In the genomic region with DNA sequence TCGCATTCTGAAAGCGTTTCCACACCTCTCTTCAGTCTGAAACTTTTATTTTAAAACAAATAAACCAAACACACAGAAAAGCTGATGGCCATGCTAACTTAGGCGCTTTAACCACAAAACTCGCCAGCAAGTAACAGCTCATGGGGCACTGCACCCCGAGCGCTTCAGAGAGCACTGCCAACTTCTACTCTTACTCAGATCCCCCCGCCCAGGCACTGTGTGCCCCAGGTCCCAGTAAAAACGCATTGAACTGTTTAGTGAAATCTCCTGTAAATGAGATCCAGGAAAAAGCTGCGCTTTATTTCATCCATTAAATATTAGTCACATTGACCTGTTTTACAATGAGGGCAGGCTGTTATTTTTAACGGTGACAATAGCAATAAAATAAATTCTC, we compare ENCODE assay signal across 17 cellular contexts.
A peak's percentile ranks its signal among the peaks of the same experiment; 100 is the strongest.
DNase-seq lines count a peak whose midpoint lies in the region; ATAC-seq, FAIRE-seq and TF ChIP-seq lines count a peak whose summit lies in the region.
"Had no signal": no experiment of that assay in that cellular context is flagged by ENCODE, and none has a peak within 500 bp of the region (broad histone marks: within the 10 kb centered on the region; RNA-seq: fewer than 3 reads in every experiment).

No MANE protein-coding gene starts in this region.

- H3K36me3 Mint-ChIP-seq in progenitor cell of endocrine pancreas (ENCODE audit: insufficient read depth): peaks cover 21% of the 10 kb centered on the region

- peak overlapping the region; percentile 69 for H3K27ac Mint-ChIP-seq in progenitor cell of endocrine pancreas
- H3K27ac Mint-ChIP-seq: activated CD4-positive, alpha-beta T cell treated with anti-CD3 and anti-CD28 coated beads, Interleukin-2, amount 10 ng/mL, durations not matched to agents 24 days and 14 days had no signal

- POLR2A ChIA-PET in GM10248 (lab: Yijun Ruan, JAX): no interaction called here

- TF ChIP-seq CTCF in progenitor cell of endocrine pancreas (IDR thresholded peaks at IDR 0.05; ENCODE audit: unreplicated experiment) (no peak), GM10248 (IDR thresholded peaks at IDR 0.05; ENCODE audit: control extremely low read depth, extremely low read depth, low read depth, missing control alignments) (no peak)

- CTCF ChIA-PET in GM10248 (lab: Yijun Ruan, JAX): interaction anchor here (1.6 to 11.4 kb wide), 4 partner anchors 7 to 418 kb away, joined by 5 to 176 read pairs (median 57); no protein-coding TSS in a partner anchor

- H3K4me3 Mint-ChIP-seq in progenitor cell of endocrine pancreas (ENCODE audit: low read depth): no peak overlapping the region
- H3K4me3 Mint-ChIP-seq: activated CD4-positive, alpha-beta T cell treated with anti-CD3 and anti-CD28 coated beads, Interleukin-2, amount 10 ng/mL, durations not matched to agents 24 days and 14 days; CD8-positive, alpha-beta memory T cell had no signal

- H3K4me1 Mint-ChIP-seq in progenitor cell of endocrine pancreas (ENCODE audit: low read depth): peaks cover 20% of the 10 kb centered on the region
- H3K4me1 Mint-ChIP-seq: activated CD4-positive, alpha-beta T cell treated with anti-CD3 and anti-CD28 coated beads, Interleukin-2, amount 10 ng/mL, durations not matched to agents 24 days and 14 days; CD8-positive, alpha-beta memory T cell had no signal

- no peaks in the 10 kb centered on the region for H3K27me3 Mint-ChIP-seq in progenitor cell of endocrine pancreas
- H3K27me3 Mint-ChIP-seq: activated CD4-positive, alpha-beta T cell treated with anti-CD3 and anti-CD28 coated beads, Interleukin-2, amount 10 ng/mL, durations not matched to agents 24 days and 14 days; CD8-positive, alpha-beta memory T cell had no signal

- peak; percentile 83 for FAIRE-seq in endometrium (lab: Jason Lieb, UNC)
- FAIRE-seq: GM18507 had no signal

- H3K9me3 Mint-ChIP-seq in progenitor cell of endocrine pancreas (ENCODE audit: low read depth): no peaks in the 10 kb centered on the region
- H3K9me3 Mint-ChIP-seq: activated CD4-positive, alpha-beta T cell treated with anti-CD3 and anti-CD28 coated beads, Interleukin-2, amount 10 ng/mL, durations not matched to agents 24 days and 14 days; CD8-positive, alpha-beta memory T cell had no signal

- ATAC-seq in GM18861 (IDR thresholded peaks at IDR 0.05; ENCODE audit: unreplicated experiment): no peak

- peak; percentile 31 for DNase-seq in A172 (ENCODE audit: low spot score)
- peak; percentile 84 for DNase-seq in M059J (ENCODE audit: low read depth)
- no peak for DNase-seq in progenitor cell of endocrine pancreas (ENCODE audit: low spot score, unreplicated experiment)
- no peak for DNase-seq in epidermal melanocyte (ENCODE audit: insufficient read length, low spot score)
- DNase-seq in NCI-H2107 (lab: John Stamatoyannopoulos, UW): no peak
- no peak for DNase-seq in GM10248 (ENCODE audit: extremely low spot score)
- DNase-seq: activated CD4-positive, alpha-beta T cell treated with anti-CD3 and anti-CD28 coated beads, Interleukin-2, amount 10 ng/mL, durations not matched to agents 24 days and 14 days; activated naive CD4-positive, alpha-beta T cell; CD8-positive, alpha-beta memory T cell; DND-41; left ventricle myocardium inferior; NCI-H187; NCI-H345; stimulated activated CD4-positive, alpha-beta T cell treated with anti-CD3 and anti-CD28 coated beads, Interleukin-4, amount 100 ng/mL, for 4 hours had no signal

Comparison
In these comparisons a context has a peak if more than half of its experiments do, and no peak if none do; other contexts are left out.
1. DNase-seq: peak in A172 (single experiment) and M059J (single experiment); none in progenitor cell of endocrine pancreas (single experiment), epidermal melanocyte (single experiment), NCI-H2107 (single experiment) and GM10248 (single experiment).